Comparison of ENCODE assay signal across 1 cellular context in genomic region chr5:160181965-160182622, GRCh38.
TF ChIP-seq lines count a peak whose summit lies in the region.

No MANE protein-coding gene starts in this region.

TF ChIP-seq in HepG2, 621 proteins besides CTCF, POLR2A, EP300 and RAD21:
- peak; percentile 69 for TF ChIP-seq FOSL2 (CRISPR knock-in tag; IDR thresholded peaks at IDR 0.05)
- TF ChIP-seq ETV5 (CRISPR knock-in tag; IDR thresholded peaks at IDR 0.05; ENCODE audit: borderline replicate concordance), result peak; percentile 42; the same call in 1 of the 2 replicates
- TF ChIP-seq ZNF20 (CRISPR knock-in tag; IDR thresholded peaks at IDR 0.05), result no peak
